In the genomic region with DNA sequence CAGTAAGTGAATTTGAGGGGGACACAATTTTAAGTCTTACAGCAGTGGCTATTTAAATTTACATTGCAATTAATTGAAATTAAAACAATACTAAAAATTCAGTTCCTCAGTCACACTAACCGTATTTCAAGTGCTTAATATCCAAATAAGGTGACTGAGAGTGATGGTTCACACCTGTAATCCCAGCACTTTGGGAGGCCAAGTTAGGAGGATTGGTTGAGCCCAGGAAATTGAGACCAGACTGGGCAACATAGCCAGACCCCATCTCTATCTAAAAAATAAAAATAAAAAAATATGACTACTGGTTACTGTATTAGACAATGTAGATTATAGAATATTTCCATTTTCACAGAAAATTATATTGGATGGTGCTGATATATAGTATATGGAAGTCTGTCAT, we compare ENCODE assay signal across 28 cellular contexts.
DNase-seq lines count a peak whose midpoint lies in the region; ATAC-seq, FAIRE-seq and TF ChIP-seq lines count a peak whose summit lies in the region.
"Had no signal": no experiment of that assay in that cellular context is flagged by ENCODE, and none has a peak within 500 bp of the region (broad histone marks: within the 10 kb centered on the region; RNA-seq: fewer than 3 reads in every experiment).

No MANE protein-coding gene starts in this region.

- no peak overlapping the region for H3K56ac ChIP-seq in IMR-90 (ENCODE audit: extremely low read depth, insufficient read depth, low read length)

- dilution Hi-C loops in IMR-90 (cut with HindIII; ENCODE audit: low sequenced_read_pairs, unreplicated experiment): no loop called here

- no peak for TF ChIP-seq CTCF in HepG2 (CRISPR knock-in tag; IDR thresholded peaks at IDR 0.05)
- no peak for TF ChIP-seq CTCF in right lobe of liver (IDR thresholded peaks at IDR 0.05)
- no peak for TF ChIP-seq CTCF in IMR-90 (conservative IDR thresholded peaks at IDR 0.05; ENCODE audit: low read depth, low read length)
- no peak for TF ChIP-seq CTCF in K562 (IDR thresholded peaks at IDR 0.05 in 2 of 3, conservative IDR thresholded peaks at IDR 0.05 in 1 of 3; ENCODE audit: insufficient read depth in 2 of 3, low read depth in 1 of 3, low read length in 3 of 3)
- TF ChIP-seq CTCF in neural progenitor cell (IDR thresholded peaks at IDR 0.05): no peak

- H3K4me1 ChIP-seq in HepG2 (ENCODE audit: insufficient read depth, low read length) (peaks cover 11% of the 10 kb centered on the region), right lobe of liver (peaks cover 0 to 17% (median 5%) of the 10 kb centered on the region in 4 donors), IMR-90 (ENCODE audit: control insufficient read depth, insufficient read depth, low read length) (peaks cover 7% of the 10 kb centered on the region), K562 (replicated peaks in 1 of 2; ENCODE audit: control insufficient read depth in 2 of 2, insufficient read depth in 2 of 2, low read length in 2 of 2) (no peaks in the 10 kb centered on the region), neural progenitor cell (no peaks in the 10 kb centered on the region)
- H3K4me1 ChIP-seq: BE2C, BLaER1 had no signal

- no peak overlapping the region for H2AK5ac ChIP-seq in IMR-90 (ENCODE audit: low read depth, low read length)

- DNase-seq in HepG2 (ENCODE audit: low spot score) (no peak), right lobe of liver (no peak), IMR-90 (no peak), K562 (ENCODE audit: extremely low read depth in 1 of 4, low spot score in 3 of 4) (no peak), neural progenitor cell (ENCODE audit: low spot score) (no peak)
- DNase-seq in activated effector memory CD4-positive, alpha-beta T cell treated with anti-CD3 and anti-CD28 coated beads, Interleukin-2, amount 50 U/mL, for 16 hours: no peak
- DNase-seq: 8988T; ACHN; BE2C; C1 segment of cervical spinal cord; CD4-positive, alpha-beta memory T cell; CD4-positive, CD25-positive, alpha-beta regulatory T cell; CD8-positive, alpha-beta memory T cell; COR-L47; DMS 273 treated with DMSO at 0.1 percent for 48 hours; DMS153; DMS53; DMS79; DND-41; EL; GDM1 had no signal

- H3K79me2 ChIP-seq in HepG2 (ENCODE audit: insufficient read depth, low read length) (no peaks in the 10 kb centered on the region), K562 (ENCODE audit: control insufficient read depth, insufficient read depth, low read length) (no peaks in the 10 kb centered on the region), neural progenitor cell (ENCODE audit: low read depth) (no peaks in the 10 kb centered on the region)

- no peak overlapping the region for H3K14ac ChIP-seq in IMR-90 (replicated peaks; ENCODE audit: low read depth, low read length)

- H4K91ac ChIP-seq in IMR-90 (ENCODE audit: insufficient read depth, low read depth, low read length): no peak overlapping the region

- H3K36me3 ChIP-seq in HepG2 (replicated peaks in 1 of 2; ENCODE audit: control insufficient read depth in 1 of 2, insufficient read depth in 2 of 2, low read length in 2 of 2) (no peaks in the 10 kb centered on the region; a peak in 1 of 5 replicates), right lobe of liver (no peaks in the 10 kb centered on the region), IMR-90 (ENCODE audit: control insufficient read depth, insufficient read depth, low read length) (peaks cover 4% of the 10 kb centered on the region; the same call in 1 of the 2 replicates), K562 (ENCODE audit: control insufficient read depth, insufficient read depth, low read length) (no peaks in the 10 kb centered on the region), neural progenitor cell (peaks cover 1% of the 10 kb centered on the region)
- H3K36me3 ChIP-seq: BE2C, BLaER1 had no signal

- H3K4me2 ChIP-seq in HepG2 (ENCODE audit: low read depth, low read length) (no peak overlapping the region), IMR-90 (ENCODE audit: low read depth, low read length) (no peak overlapping the region), K562 (ENCODE audit: insufficient read depth, low read length) (no peak overlapping the region), neural progenitor cell (no peak overlapping the region)
- H3K4me2 ChIP-seq: BLaER1 had no signal

- intact Hi-C loops in HepG2 (cut with micrococcal nuclease; ENCODE audit: unreplicated experiment) (no loop called here), right lobe of liver (cut with DNase I) (no loop called here), IMR-90 (cut with micrococcal nuclease) (no loop called here), K562 (cut with micrococcal nuclease) (no loop called here)

- peaks cover 14% of the 10 kb centered on the region for H3K36me3 Mint-ChIP-seq in neural progenitor cell

- POLR2A ChIA-PET in HepG2 (lab: Yijun Ruan, JAX) (no interaction called here), IMR-90 (lab: Charles Lee; ENCODE audit: unreplicated experiment) (no interaction called here), K562 (lab: Yijun Ruan, JAX) (interaction anchor here (0.6 kb wide), 1 partner anchor 36 kb away, joined by 3 read pairs; no protein-coding TSS in a partner anchor)

- H2BK20ac ChIP-seq in IMR-90 (ENCODE audit: low read depth, low read length): no peak overlapping the region

- H3K27ac ChIP-seq in HepG2 (ENCODE audit: extremely low read length, insufficient read depth, low read length): no peak overlapping the region
- no peak overlapping the region for H3K27ac ChIP-seq in right lobe of liver
- no peak overlapping the region for H3K27ac ChIP-seq in IMR-90 (ENCODE audit: insufficient read depth, low read length)
- no peak overlapping the region for H3K27ac ChIP-seq in K562 (ENCODE audit: extremely low read depth, low read depth, low read length)
- H3K27ac ChIP-seq in neural progenitor cell: no peak overlapping the region
- H3K27ac ChIP-seq: BLaER1 had no signal

- TF ChIP-seq EP300 in HepG2 (IDR thresholded peaks at IDR 0.05; ENCODE audit: low read depth in 2 of 2, low read length in 2 of 2) (no peak), HepG2 (CRISPR knock-in tag; IDR thresholded peaks at IDR 0.05; ENCODE audit: borderline replicate concordance) (no peak), K562 (IDR thresholded peaks at IDR 0.05; ENCODE audit: low read length) (no peak)

- no peaks in the 10 kb centered on the region for H4K20me1 ChIP-seq in HepG2 (ENCODE audit: insufficient read depth, low read length)
- H4K20me1 ChIP-seq in IMR-90 (ENCODE audit: insufficient read depth, low read length): peaks cover 27% of the 10 kb centered on the region
- no peaks in the 10 kb centered on the region for H4K20me1 ChIP-seq in K562 (replicated peaks; ENCODE audit: control insufficient read depth, insufficient read depth, low read length)
- no peaks in the 10 kb centered on the region for H4K20me1 ChIP-seq in neural progenitor cell (ENCODE audit: low read depth)
- H4K20me1 ChIP-seq: BLaER1 had no signal

- WGBS in HepG2 (ENCODE audit: low lambda C conversion rate): 100% methylated on average over 1 of the region's 1 CpG
- WGBS in right lobe of liver (ENCODE audit: insufficient coverage, low coverage, low lambda C conversion rate, missing lambda C conversion rate): 85% methylated on average over 1 of the region's 1 CpG
- no CpG with 5 or more reads among the region's 1 CpG for WGBS in IMR-90 (ENCODE audit: extremely low coverage in 2 of 2, insufficient read length in 1 of 2), 2 experiments
- 38% methylated on average over 1 of the region's 1 CpG for WGBS in K562 (ENCODE audit: insufficient coverage, low coverage, missing lambda C conversion rate)

- H3K4me3 ChIP-seq in HepG2 (replicated peaks in 1 of 3; ENCODE audit: insufficient read depth in 1 of 3, low read depth in 2 of 3, low read length in 3 of 3) (no peak overlapping the region), right lobe of liver (no peak overlapping the region), IMR-90 (ENCODE audit: insufficient read depth, low read depth, low read length) (no peak overlapping the region), K562 (no peak overlapping the region), neural progenitor cell (no peak overlapping the region)
- H3K4me3 ChIP-seq: BLaER1, GM12878 had no signal

- H2BK15ac ChIP-seq in IMR-90 (ENCODE audit: low read depth, low read length): no peak overlapping the region

- TF ChIP-seq POLR2A in HepG2 (IDR thresholded peaks at IDR 0.05; ENCODE audit: insufficient read depth in 1 of 2, low read depth in 2 of 2, low read length in 2 of 2) (no peak), right lobe of liver (IDR thresholded peaks at IDR 0.05) (no peak), IMR-90 (IDR thresholded peaks at IDR 0.05; ENCODE audit: low read depth, low read length) (no peak), K562 (conservative IDR thresholded peaks at IDR 0.05) (no peak)

- ATAC-seq in HepG2 (no peak), right lobe of liver (no peak), IMR-90 (ENCODE audit: low read depth) (no peak), K562 (no peak), HG03378 (IDR thresholded peaks at IDR 0.05; ENCODE audit: unreplicated experiment) (no peak)
- ATAC-seq: GM12878 had no signal

- no peak overlapping the region for H3K27ac Mint-ChIP-seq in neural progenitor cell
- H3K27ac Mint-ChIP-seq: CD14-positive monocyte; CD4-positive, alpha-beta memory T cell; CD4-positive, CD25-positive, alpha-beta regulatory T cell had no signal

- no peaks in the 10 kb centered on the region for H3K4me1 Mint-ChIP-seq in neural progenitor cell
- H3K4me1 Mint-ChIP-seq: CD14-positive monocyte; CD8-positive, alpha-beta memory T cell had no signal

- CTCF ChIA-PET in HepG2 (lab: Yijun Ruan, JAX; ENCODE audit: low intra/inter-chr PET ratio, low total read pairs) (no interaction called here), IMR-90 (lab: Yijun Ruan, JAX) (no interaction called here), K562 (lab: Yijun Ruan, JAX; ENCODE audit: low intra/inter-chr PET ratio) (no interaction called here)

- H2AK9ac ChIP-seq in IMR-90 (replicated peaks; ENCODE audit: low read depth, low read length, poor library complexity): no peak overlapping the region

- H3K9ac ChIP-seq in HepG2 (ENCODE audit: insufficient read depth, low read depth, low read length) (no peak overlapping the region), IMR-90 (ENCODE audit: low read depth, low read length) (no peak overlapping the region), K562 (ENCODE audit: insufficient read depth in 1 of 2, low read depth in 2 of 2, low read length in 2 of 2) (no peak overlapping the region), neural progenitor cell (no peak overlapping the region)
- H3K9ac ChIP-seq: BLaER1 had no signal

- H3K4me3 Mint-ChIP-seq in neural progenitor cell: no peak overlapping the region
- H3K4me3 Mint-ChIP-seq: CD14-positive monocyte; CD4-positive, alpha-beta memory T cell; CD4-positive, CD25-positive, alpha-beta regulatory T cell; CD8-positive, alpha-beta memory T cell had no signal

- no TSS peak for BruUV-seq in HepG2 (replicated peaks; lab: Mats Ljungman, UMichigan)
- BruUV-seq in IMR-90 (replicated peaks; lab: Mats Ljungman, UMichigan): no TSS peak
- BruUV-seq in K562 (replicated peaks; lab: Mats Ljungman, UMichigan): no TSS peak

- H2AFZ ChIP-seq in HepG2 (ENCODE audit: low read length): no peak overlapping the region
- no peak overlapping the region for H2AFZ ChIP-seq in IMR-90 (replicated peaks; ENCODE audit: low read length, poor library complexity)
- H2AFZ ChIP-seq in K562 (ENCODE audit: low read depth, low read length): no peak overlapping the region
- H2AFZ ChIP-seq in neural progenitor cell (replicated peaks): no peak overlapping the region

- no peak overlapping the region for H3K23ac ChIP-seq in IMR-90 (ENCODE audit: low read depth, low read length)

- peaks cover 2% of the 10 kb centered on the region; the same call in 1 of the 2 replicates for H3K9me1 ChIP-seq in IMR-90 (ENCODE audit: insufficient read depth, low read length)
- no peaks in the 10 kb centered on the region for H3K9me1 ChIP-seq in K562 (ENCODE audit: control insufficient read depth, insufficient read depth, low read length)

- peak overlapping the region; percentile 61; the same call in 1 of the 2 replicates for H3K18ac ChIP-seq in IMR-90 (ENCODE audit: low read depth, low read length)

- no peaks in the 10 kb centered on the region for H3K27me3 ChIP-seq in HepG2 (ENCODE audit: control insufficient read depth in 1 of 2, insufficient read depth in 2 of 2, low read length in 2 of 2)
- H3K27me3 ChIP-seq in right lobe of liver: no peaks in the 10 kb centered on the region
- H3K27me3 ChIP-seq in IMR-90 (ENCODE audit: control insufficient read depth, insufficient read depth, low read length): no peaks in the 10 kb centered on the region
- H3K27me3 ChIP-seq in K562 (ENCODE audit: control insufficient read depth in 2 of 2, insufficient read depth in 2 of 2, low read length in 2 of 2): no peaks in the 10 kb centered on the region
- no peaks in the 10 kb centered on the region for H3K27me3 ChIP-seq in neural progenitor cell
- H3K27me3 ChIP-seq: BE2C, BLaER1 had no signal

- TF ChIP-seq RAD21 in HepG2 (CRISPR knock-in tag; IDR thresholded peaks at IDR 0.05): no peak
- no peak for TF ChIP-seq RAD21 in IMR-90 (IDR thresholded peaks at IDR 0.05; ENCODE audit: low read length)
- TF ChIP-seq RAD21 in K562 (CRISPR knock-in tag; conservative IDR thresholded peaks at IDR 0.05 in 1 of 2, IDR thresholded peaks at IDR 0.05 in 1 of 2): no peak

- H3K27me3 Mint-ChIP-seq in neural progenitor cell (ENCODE audit: insufficient read depth, low read depth): peaks cover 2% of the 10 kb centered on the region
- H3K27me3 Mint-ChIP-seq: CD4-positive, alpha-beta memory T cell; CD4-positive, CD25-positive, alpha-beta regulatory T cell; CD8-positive, alpha-beta memory T cell had no signal

- H3K79me1 ChIP-seq in IMR-90 (ENCODE audit: low read depth in 1 of 2, low read length in 2 of 2): peaks cover 5 to 35% of the 10 kb centered on the region in 2 experiments; a peak in 3 of 4 replicates

- H4K8ac ChIP-seq in IMR-90 (ENCODE audit: low read depth in 2 of 2, low read length in 2 of 2): no peak overlapping the region

- in situ Hi-C loops in HepG2 (cut with HindIII; ENCODE audit: extremely low pct_ligation_motif_present, low pct_unique_long_range_greater_than_20kb): no loop called here
- in situ Hi-C loops in IMR-90 (cut with MboI; ENCODE audit: low sequenced_read_pairs): no loop called here
- in situ Hi-C loops in K562 (cut with MboI): no loop called here

- H3F3A ChIP-seq in neural progenitor cell (ENCODE audit: low read depth): no peaks in the 10 kb centered on the region

- H3K9me3 ChIP-seq in HepG2 (ENCODE audit: low read length) (no peaks in the 10 kb centered on the region), right lobe of liver (no peaks in the 10 kb centered on the region), IMR-90 (ENCODE audit: control insufficient read depth, insufficient read depth, low read length) (no peaks in the 10 kb centered on the region), K562 (replicated peaks; ENCODE audit: control insufficient read depth, insufficient read depth, low read depth, low read length) (no peaks in the 10 kb centered on the region), neural progenitor cell (ENCODE audit: low read depth) (no peaks in the 10 kb centered on the region)
- H3K9me3 ChIP-seq: BE2C, BLaER1 had no signal

- peaks cover 2% of the 10 kb centered on the region for H3K9me3 Mint-ChIP-seq in neural progenitor cell
- H3K9me3 Mint-ChIP-seq: CD4-positive, alpha-beta memory T cell had no signal

- H4K5ac ChIP-seq in IMR-90 (ENCODE audit: low read depth, low read length): no peak overlapping the region

- no peak overlapping the region for H2BK5ac ChIP-seq in IMR-90 (ENCODE audit: low read depth, low read length, poor library complexity, severe bottlenecking)

- FAIRE-seq in HepG2 (lab: Jason Lieb, UNC) (no peak), K562 (lab: Jason Lieb, UNC) (no peak)
- FAIRE-seq: A204.1, GM12878, GM12892, GM18507 had no signal

- no peak overlapping the region for H2BK120ac ChIP-seq in IMR-90 (ENCODE audit: low read depth, low read length)

- H3K4ac ChIP-seq in IMR-90 (ENCODE audit: low read depth, low read length): no peak overlapping the region

Comparison
In these comparisons a context has a peak if more than half of its experiments do, and no peak if none do; other contexts are left out.
1. Of the 241 proteins assayed by ChIP-seq in both HepG2 and K562: peak only in HepG2: none; only in K562: none; in both: ZNF121; in neither: 240.